Comparison of ENCODE assay signal across 2 cellular contexts in the genomic region with DNA sequence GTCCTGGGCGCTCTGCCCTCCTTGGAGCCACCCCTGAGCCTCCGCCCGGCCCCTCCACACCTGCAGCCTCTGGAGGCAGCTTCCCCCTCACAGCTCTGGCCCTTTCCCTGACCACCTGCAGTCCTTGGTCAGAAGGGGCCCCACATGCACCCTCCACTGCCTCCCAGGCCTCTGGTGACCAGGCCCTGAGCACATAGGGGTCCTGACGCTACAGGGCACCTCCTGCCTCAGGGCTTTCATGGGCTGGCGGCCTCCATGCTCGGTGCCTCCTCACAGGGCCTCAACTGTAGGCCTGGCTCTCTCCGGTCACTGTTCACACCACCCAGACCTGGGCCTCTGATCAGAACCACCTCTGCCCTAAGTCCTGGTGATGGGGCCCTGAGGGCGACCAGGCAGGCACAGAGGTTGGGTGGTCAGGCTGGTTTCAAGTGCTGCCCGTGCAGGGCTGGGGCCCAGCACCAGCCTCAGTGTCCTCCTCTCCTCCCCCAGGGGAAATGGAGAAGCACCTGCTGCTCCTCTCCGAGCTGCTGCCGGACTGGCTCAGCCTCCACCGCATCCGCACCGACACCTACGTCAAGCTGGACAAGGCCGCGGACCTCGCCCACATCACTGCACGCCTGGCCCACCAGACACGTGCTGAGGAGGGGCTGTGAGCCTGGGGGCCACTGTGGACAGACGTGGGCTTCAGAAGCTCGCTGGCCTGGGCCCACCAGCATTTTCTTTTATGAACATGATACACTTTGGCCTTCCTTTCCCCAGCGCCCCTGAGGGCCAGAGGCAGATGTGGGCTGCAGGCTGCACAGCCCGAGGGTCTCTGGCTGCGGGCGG.
A peak's percentile ranks its signal among the peaks of the same experiment; 100 is the strongest.
TF ChIP-seq lines count a peak whose summit lies in the region.

No MANE protein-coding gene starts in this region.

TF ChIP-seq in WTC11, 78 proteins besides CTCF, POLR2A, EP300 and RAD21 (continues in another document):
- TF ChIP-seq ZNF121 (CRISPR knock-in tag; IDR thresholded peaks at IDR 0.05) (no peak), GRHL2 (CRISPR knock-in tag; IDR thresholded peaks at IDR 0.05; ENCODE audit: insufficient replicate concordance, severe bottlenecking) (no peak), IRF2 (CRISPR knock-in tag; IDR thresholded peaks at IDR 0.05; ENCODE audit: borderline replicate concordance, low read depth) (no peak), NR3C1 (CRISPR knock-in tag; conservative IDR thresholded peaks at IDR 0.05; ENCODE audit: low read depth) (no peak), ZBTB21 (CRISPR knock-in tag; IDR thresholded peaks at IDR 0.05; ENCODE audit: borderline replicate concordance) (no peak)
- TF ChIP-seq, protein P1, sequence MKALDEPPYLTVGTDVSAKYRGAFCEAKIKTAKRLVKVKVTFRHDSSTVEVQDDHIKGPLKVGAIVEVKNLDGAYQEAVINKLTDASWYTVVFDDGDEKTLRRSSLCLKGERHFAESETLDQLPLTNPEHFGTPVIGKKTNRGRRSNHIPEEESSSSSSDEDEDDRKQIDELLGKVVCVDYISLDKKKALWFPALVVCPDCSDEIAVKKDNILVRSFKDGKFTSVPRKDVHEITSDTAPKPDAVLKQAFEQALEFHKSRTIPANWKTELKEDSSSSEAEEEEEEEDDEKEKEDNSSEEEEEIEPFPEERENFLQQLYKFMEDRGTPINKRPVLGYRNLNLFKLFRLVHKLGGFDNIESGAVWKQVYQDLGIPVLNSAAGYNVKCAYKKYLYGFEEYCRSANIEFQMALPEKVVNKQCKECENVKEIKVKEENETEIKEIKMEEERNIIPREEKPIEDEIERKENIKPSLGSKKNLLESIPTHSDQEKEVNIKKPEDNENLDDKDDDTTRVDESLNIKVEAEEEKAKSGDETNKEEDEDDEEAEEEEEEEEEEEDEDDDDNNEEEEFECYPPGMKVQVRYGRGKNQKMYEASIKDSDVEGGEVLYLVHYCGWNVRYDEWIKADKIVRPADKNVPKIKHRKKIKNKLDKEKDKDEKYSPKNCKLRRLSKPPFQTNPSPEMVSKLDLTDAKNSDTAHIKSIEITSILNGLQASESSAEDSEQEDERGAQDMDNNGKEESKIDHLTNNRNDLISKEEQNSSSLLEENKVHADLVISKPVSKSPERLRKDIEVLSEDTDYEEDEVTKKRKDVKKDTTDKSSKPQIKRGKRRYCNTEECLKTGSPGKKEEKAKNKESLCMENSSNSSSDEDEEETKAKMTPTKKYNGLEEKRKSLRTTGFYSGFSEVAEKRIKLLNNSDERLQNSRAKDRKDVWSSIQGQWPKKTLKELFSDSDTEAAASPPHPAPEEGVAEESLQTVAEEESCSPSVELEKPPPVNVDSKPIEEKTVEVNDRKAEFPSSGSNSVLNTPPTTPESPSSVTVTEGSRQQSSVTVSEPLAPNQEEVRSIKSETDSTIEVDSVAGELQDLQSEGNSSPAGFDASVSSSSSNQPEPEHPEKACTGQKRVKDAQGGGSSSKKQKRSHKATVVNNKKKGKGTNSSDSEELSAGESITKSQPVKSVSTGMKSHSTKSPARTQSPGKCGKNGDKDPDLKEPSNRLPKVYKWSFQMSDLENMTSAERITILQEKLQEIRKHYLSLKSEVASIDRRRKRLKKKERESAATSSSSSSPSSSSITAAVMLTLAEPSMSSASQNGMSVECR (CRISPR knock-in tag; IDR thresholded peaks at IDR 0.05; ENCODE audit: borderline replicate concordance): no peak
- TF ChIP-seq, protein P2, sequence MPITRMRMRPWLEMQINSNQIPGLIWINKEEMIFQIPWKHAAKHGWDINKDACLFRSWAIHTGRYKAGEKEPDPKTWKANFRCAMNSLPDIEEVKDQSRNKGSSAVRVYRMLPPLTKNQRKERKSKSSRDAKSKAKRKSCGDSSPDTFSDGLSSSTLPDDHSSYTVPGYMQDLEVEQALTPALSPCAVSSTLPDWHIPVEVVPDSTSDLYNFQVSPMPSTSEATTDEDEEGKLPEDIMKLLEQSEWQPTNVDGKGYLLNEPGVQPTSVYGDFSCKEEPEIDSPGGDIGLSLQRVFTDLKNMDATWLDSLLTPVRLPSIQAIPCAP (CRISPR knock-in tag; IDR thresholded peaks at IDR 0.05): no peak
- TF ChIP-seq, protein P3, sequence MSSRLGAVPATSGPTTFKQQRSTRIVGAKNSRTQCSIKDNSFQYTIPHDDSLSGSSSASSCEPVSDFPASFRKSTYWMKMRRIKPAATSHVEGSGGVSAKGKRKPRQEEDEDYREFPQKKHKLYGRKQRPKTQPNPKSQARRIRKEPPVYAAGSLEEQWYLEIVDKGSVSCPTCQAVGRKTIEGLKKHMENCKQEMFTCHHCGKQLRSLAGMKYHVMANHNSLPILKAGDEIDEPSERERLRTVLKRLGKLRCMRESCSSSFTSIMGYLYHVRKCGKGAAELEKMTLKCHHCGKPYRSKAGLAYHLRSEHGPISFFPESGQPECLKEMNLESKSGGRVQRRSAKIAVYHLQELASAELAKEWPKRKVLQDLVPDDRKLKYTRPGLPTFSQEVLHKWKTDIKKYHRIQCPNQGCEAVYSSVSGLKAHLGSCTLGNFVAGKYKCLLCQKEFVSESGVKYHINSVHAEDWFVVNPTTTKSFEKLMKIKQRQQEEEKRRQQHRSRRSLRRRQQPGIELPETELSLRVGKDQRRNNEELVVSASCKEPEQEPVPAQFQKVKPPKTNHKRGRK (CRISPR knock-in tag; IDR thresholded peaks at IDR 0.05; ENCODE audit: borderline replicate concordance): no peak
- TF ChIP-seq, protein P4, sequence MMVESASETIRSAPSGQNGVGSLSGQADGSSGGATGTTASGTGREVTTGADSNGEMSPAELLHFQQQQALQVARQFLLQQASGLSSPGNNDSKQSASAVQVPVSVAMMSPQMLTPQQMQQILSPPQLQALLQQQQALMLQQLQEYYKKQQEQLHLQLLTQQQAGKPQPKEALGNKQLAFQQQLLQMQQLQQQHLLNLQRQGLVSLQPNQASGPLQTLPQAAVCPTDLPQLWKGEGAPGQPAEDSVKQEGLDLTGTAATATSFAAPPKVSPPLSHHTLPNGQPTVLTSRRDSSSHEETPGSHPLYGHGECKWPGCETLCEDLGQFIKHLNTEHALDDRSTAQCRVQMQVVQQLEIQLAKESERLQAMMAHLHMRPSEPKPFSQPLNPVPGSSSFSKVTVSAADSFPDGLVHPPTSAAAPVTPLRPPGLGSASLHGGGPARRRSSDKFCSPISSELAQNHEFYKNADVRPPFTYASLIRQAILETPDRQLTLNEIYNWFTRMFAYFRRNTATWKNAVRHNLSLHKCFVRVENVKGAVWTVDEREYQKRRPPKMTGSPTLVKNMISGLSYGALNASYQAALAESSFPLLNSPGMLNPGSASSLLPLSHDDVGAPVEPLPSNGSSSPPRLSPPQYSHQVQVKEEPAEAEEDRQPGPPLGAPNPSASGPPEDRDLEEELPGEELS (CRISPR knock-in tag; IDR thresholded peaks at IDR 0.05): no peak
- TF ChIP-seq, protein P5, sequence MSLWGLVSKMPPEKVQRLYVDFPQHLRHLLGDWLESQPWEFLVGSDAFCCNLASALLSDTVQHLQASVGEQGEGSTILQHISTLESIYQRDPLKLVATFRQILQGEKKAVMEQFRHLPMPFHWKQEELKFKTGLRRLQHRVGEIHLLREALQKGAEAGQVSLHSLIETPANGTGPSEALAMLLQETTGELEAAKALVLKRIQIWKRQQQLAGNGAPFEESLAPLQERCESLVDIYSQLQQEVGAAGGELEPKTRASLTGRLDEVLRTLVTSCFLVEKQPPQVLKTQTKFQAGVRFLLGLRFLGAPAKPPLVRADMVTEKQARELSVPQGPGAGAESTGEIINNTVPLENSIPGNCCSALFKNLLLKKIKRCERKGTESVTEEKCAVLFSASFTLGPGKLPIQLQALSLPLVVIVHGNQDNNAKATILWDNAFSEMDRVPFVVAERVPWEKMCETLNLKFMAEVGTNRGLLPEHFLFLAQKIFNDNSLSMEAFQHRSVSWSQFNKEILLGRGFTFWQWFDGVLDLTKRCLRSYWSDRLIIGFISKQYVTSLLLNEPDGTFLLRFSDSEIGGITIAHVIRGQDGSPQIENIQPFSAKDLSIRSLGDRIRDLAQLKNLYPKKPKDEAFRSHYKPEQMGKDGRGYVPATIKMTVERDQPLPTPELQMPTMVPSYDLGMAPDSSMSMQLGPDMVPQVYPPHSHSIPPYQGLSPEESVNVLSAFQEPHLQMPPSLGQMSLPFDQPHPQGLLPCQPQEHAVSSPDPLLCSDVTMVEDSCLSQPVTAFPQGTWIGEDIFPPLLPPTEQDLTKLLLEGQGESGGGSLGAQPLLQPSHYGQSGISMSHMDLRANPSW (CRISPR knock-in tag; conservative IDR thresholded peaks at IDR 0.05; ENCODE audit: low read depth): no peak

TF ChIP-seq in HepG2, 621 proteins besides CTCF, POLR2A, EP300 and RAD21 (continues in another document):
- TF ChIP-seq RXRA (CRISPR knock-in tag; IDR thresholded peaks at IDR 0.05): no peak
- no peak for TF ChIP-seq ZNF207 (IDR thresholded peaks at IDR 0.05; ENCODE audit: borderline replicate concordance)
- no peak for TF ChIP-seq ZNF75D (CRISPR knock-in tag; IDR thresholded peaks at IDR 0.05; ENCODE audit: borderline replicate concordance)
- TF ChIP-seq SCMH1 (CRISPR knock-in tag; IDR thresholded peaks at IDR 0.05; ENCODE audit: borderline replicate concordance): no peak
- TF ChIP-seq, protein P6, sequence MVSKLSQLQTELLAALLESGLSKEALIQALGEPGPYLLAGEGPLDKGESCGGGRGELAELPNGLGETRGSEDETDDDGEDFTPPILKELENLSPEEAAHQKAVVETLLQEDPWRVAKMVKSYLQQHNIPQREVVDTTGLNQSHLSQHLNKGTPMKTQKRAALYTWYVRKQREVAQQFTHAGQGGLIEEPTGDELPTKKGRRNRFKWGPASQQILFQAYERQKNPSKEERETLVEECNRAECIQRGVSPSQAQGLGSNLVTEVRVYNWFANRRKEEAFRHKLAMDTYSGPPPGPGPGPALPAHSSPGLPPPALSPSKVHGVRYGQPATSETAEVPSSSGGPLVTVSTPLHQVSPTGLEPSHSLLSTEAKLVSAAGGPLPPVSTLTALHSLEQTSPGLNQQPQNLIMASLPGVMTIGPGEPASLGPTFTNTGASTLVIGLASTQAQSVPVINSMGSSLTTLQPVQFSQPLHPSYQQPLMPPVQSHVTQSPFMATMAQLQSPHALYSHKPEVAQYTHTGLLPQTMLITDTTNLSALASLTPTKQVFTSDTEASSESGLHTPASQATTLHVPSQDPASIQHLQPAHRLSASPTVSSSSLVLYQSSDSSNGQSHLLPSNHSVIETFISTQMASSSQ (IDR thresholded peaks at IDR 0.05; ENCODE audit: low read depth): no peak
- TF ChIP-seq, protein P6 (CRISPR knock-in tag; IDR thresholded peaks at IDR 0.05; ENCODE audit: borderline replicate concordance): no peak
- TF ChIP-seq ZBTB1 (CRISPR knock-in tag; IDR thresholded peaks at IDR 0.05; ENCODE audit: borderline replicate concordance): no peak
- no peak for TF ChIP-seq ZNF264 (CRISPR knock-in tag; IDR thresholded peaks at IDR 0.05)
- TF ChIP-seq RBM22 (optimal IDR thresholded peaks at IDR 0.05; ENCODE audit: low read length): peak; percentile 89
- no peak for TF ChIP-seq ZNF292 (CRISPR knock-in tag; IDR thresholded peaks at IDR 0.05; ENCODE audit: borderline replicate concordance, low read depth)
- TF ChIP-seq ZNF567 (CRISPR knock-in tag; IDR thresholded peaks at IDR 0.05; ENCODE audit: borderline replicate concordance): no peak
- TF ChIP-seq, protein P7, sequence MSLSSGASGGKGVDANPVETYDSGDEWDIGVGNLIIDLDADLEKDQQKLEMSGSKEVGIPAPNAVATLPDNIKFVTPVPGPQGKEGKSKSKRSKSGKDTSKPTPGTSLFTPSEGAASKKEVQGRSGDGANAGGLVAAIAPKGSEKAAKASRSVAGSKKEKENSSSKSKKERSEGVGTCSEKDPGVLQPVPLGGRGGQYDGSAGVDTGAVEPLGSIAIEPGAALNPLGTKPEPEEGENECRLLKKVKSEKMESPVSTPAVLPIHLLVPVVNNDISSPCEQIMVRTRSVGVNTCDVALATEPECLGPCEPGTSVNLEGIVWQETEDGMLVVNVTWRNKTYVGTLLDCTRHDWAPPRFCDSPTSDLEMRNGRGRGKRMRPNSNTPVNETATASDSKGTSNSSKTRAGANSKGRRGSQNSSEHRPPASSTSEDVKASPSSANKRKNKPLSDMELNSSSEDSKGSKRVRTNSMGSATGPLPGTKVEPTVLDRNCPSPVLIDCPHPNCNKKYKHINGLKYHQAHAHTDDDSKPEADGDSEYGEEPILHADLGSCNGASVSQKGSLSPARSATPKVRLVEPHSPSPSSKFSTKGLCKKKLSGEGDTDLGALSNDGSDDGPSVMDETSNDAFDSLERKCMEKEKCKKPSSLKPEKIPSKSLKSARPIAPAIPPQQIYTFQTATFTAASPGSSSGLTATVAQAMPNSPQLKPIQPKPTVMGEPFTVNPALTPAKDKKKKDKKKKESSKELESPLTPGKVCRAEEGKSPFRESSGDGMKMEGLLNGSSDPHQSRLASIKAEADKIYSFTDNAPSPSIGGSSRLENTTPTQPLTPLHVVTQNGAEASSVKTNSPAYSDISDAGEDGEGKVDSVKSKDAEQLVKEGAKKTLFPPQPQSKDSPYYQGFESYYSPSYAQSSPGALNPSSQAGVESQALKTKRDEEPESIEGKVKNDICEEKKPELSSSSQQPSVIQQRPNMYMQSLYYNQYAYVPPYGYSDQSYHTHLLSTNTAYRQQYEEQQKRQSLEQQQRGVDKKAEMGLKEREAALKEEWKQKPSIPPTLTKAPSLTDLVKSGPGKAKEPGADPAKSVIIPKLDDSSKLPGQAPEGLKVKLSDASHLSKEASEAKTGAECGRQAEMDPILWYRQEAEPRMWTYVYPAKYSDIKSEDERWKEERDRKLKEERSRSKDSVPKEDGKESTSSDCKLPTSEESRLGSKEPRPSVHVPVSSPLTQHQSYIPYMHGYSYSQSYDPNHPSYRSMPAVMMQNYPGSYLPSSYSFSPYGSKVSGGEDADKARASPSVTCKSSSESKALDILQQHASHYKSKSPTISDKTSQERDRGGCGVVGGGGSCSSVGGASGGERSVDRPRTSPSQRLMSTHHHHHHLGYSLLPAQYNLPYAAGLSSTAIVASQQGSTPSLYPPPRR (CRISPR knock-in tag; IDR thresholded peaks at IDR 0.05; ENCODE audit: borderline replicate concordance): no peak
- TF ChIP-seq HNRNPK (IDR thresholded peaks at IDR 0.05; ENCODE audit: low read depth, low read length, poor library complexity, severe bottlenecking): no peak
- TF ChIP-seq, protein P8, sequence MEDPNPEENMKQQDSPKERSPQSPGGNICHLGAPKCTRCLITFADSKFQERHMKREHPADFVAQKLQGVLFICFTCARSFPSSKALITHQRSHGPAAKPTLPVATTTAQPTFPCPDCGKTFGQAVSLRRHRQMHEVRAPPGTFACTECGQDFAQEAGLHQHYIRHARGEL (CRISPR knock-in tag; IDR thresholded peaks at IDR 0.05): peak; percentile 48; the same call in 1 of the 2 replicates
- no peak for TF ChIP-seq REL (CRISPR knock-in tag; conservative IDR thresholded peaks at IDR 0.05)
- TF ChIP-seq ZNF367 (CRISPR knock-in tag; IDR thresholded peaks at IDR 0.05; ENCODE audit: borderline replicate concordance): no peak
- no peak for TF ChIP-seq ZSCAN21 (CRISPR knock-in tag; IDR thresholded peaks at IDR 0.05; ENCODE audit: borderline replicate concordance)
- TF ChIP-seq ZNF468 (CRISPR knock-in tag; IDR thresholded peaks at IDR 0.05): no peak
- peak; percentile 0 for TF ChIP-seq RBM39 (IDR thresholded peaks at IDR 0.05; ENCODE audit: low read depth, low read length, poor library complexity, severe bottlenecking)
- TF ChIP-seq NFIC (IDR thresholded peaks at IDR 0.05; ENCODE audit: low read length): no peak
